In the genomic region with DNA sequence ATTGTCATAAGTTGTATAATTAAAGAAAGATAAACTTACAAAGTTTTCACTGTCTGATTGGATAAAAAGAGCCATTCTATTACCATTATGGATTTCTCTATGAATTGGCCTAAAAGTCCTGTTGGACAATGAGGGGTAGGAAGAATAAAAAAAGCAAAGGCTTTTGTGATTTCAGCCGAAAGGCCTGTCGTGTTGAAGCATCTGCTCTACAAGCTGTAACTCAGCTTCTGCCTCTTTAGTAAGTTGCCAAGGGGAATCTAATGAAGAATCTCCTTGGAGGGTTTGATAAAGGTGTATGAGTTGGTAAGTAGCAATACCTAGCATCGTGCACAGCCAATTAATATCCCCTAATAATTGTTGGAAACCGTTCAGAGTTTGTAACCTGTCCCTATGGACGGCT, we compare ENCODE assay signal across 37 cellular contexts. TPM values are rescaled to one million over a fixed set of nuclear protein-coding genes. Genes with fewer than 3 reads are reported as not detected.
"Had no signal": no experiment of that assay in that cellular context is flagged by ENCODE, and none has a peak within 500 bp of the region (broad histone marks: within the 10 kb centered on the region; RNA-seq: fewer than 3 reads in every experiment).

No MANE protein-coding gene starts in this region.

- H3K4me3 ChIP-seq: adrenal gland, ascending aorta, body of pancreas, breast epithelium, cardiac muscle cell had no signal

- DNase-seq: activated effector memory CD4-positive, alpha-beta T cell treated with anti-CD3 and anti-CD28 coated beads, Interleukin-2, amount 50 U/mL, for 16 hours; activated effector memory CD4-positive, alpha-beta T cell treated with Interleukin-2 at 50 U/mL for 16 hours; activated gamma-delta T cell; activated gamma-delta T cell treated with Interleukin-2 at 50 U/mL for 16 hours; activated naive CD4-positive, alpha-beta T cell; activated naive CD4-positive, alpha-beta T cell treated with anti-CD3 and anti-CD28 coated beads for 36 hours; activated naive CD4-positive, alpha-beta T cell treated with anti-CD3 and anti-CD28 coated beads, Interleukin-2, amount 10 ng/mL, durations not matched to agents 7 days and 5 days; activated naive CD4-positive, alpha-beta T cell treated with anti-CD3 and anti-CD28 coated beads, Interleukin-2, amount 50 U/mL, for 16 hours; activated naive CD4-positive, alpha-beta T cell treated with Interleukin-2 at 50 U/mL for 16 hours; activated naive CD8-positive, alpha-beta T cell treated with anti-CD3 and anti-CD28 coated beads for 36 hours; activated naive CD8-positive, alpha-beta T cell treated with anti-CD3 and anti-CD28 coated beads, Interleukin-2, amount 10 ng/mL, durations not matched to agents 7 days and 5 days; activated naive CD8-positive, alpha-beta T cell treated with anti-CD3 and anti-CD28 coated beads, Interleukin-2, amount 50 U/mL, for 24 hours; activated T-cell treated with anti-CD3 and anti-CD28 coated beads, Interleukin-2, amount 50 U/mL, for 1 hour; activated T-cell treated with anti-CD3 and anti-CD28 coated beads, Interleukin-2, amount 50 U/mL, for 24 hours; activated T-cell treated with anti-CD3 and anti-CD28 coated beads, Interleukin-2, amount 50 U/mL, for 4 hours; activated T-cell treated with anti-CD3 and anti-CD28 coated beads, Interleukin-2, amount 50 U/mL, for 48 hours; activated T-cell treated with anti-CD3 and anti-CD28 coated beads, Interleukin-2, amount 50 U/mL, for 72 hours; adrenal gland; amniotic stem cell; amygdala; anterior cingulate cortex; aorta; body of pancreas; brain microvascular endothelial cell; central memory CD4-positive, alpha-beta T cell; cerebellar nuclear complex had no signal

- H3K36me3 ChIP-seq: adrenal gland had no signal

- H3K4me1 ChIP-seq: breast epithelium had no signal

- H3K27ac ChIP-seq: adrenal gland, ascending aorta, body of pancreas, brain microvascular endothelial cell, breast epithelium, cardiac muscle cell had no signal

- H3K9me3 ChIP-seq: adrenal gland had no signal

- ATAC-seq: activated naive CD4-positive, alpha-beta T cell treated with anti-CD3 and anti-CD28 coated beads, Interleukin-2, amount 50 U/mL, for 72 hours; activated naive CD8-positive, alpha-beta T cell treated with anti-CD3 and anti-CD28 coated beads, Interleukin-2, amount 50 U/mL, for 24 hours; activated T-cell treated with anti-CD3 and anti-CD28 coated beads, Interleukin-2, amount 50 U/mL, for 4 hours; activated T-cell treated with anti-CD3 and anti-CD28 coated beads, Interleukin-2, amount 50 U/mL, for 72 hours; activated T-helper 17 cell treated with anti-CD3 and anti-CD28 coated beads, Interleukin-2, amount 50 U/mL, for 72 hours; body of pancreas had no signal

- H3K27me3 ChIP-seq: adrenal gland, ascending aorta, body of pancreas, brain microvascular endothelial cell, breast epithelium, cardiac muscle cell had no signal

RNA-seq across cellular contexts. Expression of a gene that starts 25.2 kb away (rescaled TPM):
- total RNA-seq: activated naive CD4-positive, alpha-beta T cell treated with anti-CD3 and anti-CD28 coated beads for 36 hours; activated naive CD4-positive, alpha-beta T cell treated with anti-CD3 and anti-CD28 coated beads, Interleukin-2, amount 50 U/mL, for 72 hours; activated naive CD8-positive, alpha-beta T cell treated with anti-CD3 and anti-CD28 coated beads for 36 hours; activated naive CD8-positive, alpha-beta T cell treated with anti-CD3 and anti-CD28 coated beads, Interleukin-2, amount 10 ng/mL, durations not matched to agents 7 days and 5 days; activated T-cell treated with anti-CD3 and anti-CD28 coated beads, Interleukin-2, amount 50 U/mL, for 4 hours; activated T-cell treated with anti-CD3 and anti-CD28 coated beads, Interleukin-2, amount 50 U/mL, for 72 hours; activated T-helper 1 cell treated with anti-CD3 and anti-CD28 coated beads, Interleukin-12 subunit alpha, Interleukin-12 subunit beta, Interleukin-2, Interleukin-4 antibody, amounts not matched to agents 30 ng/mL and 10 ng/mL and 1 ng/mL, durations not matched to agents 14 hours and 24 hours and 36 hours; activated T-helper 2 cell treated with anti-CD3 and anti-CD28 coated beads, Interferon-gamma antibody, Interleukin-2, Interleukin-4, amounts not matched to agents 10 μg/mL and 5 μg/mL and 100 μg/mL, durations not matched to agents 14 hours and 24 hours and 36 hours; adrenal gland; aorta; ascending aorta; astrocyte; body of pancreas; breast epithelium; bronchial epithelial cell; cardiac muscle cell; cardiac septum; chondrocyte had no signal

RNA-seq across cellular contexts. Expression of a gene that starts 56.0 kb away (rescaled TPM):
- total RNA-seq: activated naive CD4-positive, alpha-beta T cell treated with anti-CD3 and anti-CD28 coated beads for 36 hours; activated naive CD4-positive, alpha-beta T cell treated with anti-CD3 and anti-CD28 coated beads, Interleukin-2, amount 50 U/mL, for 72 hours; activated naive CD8-positive, alpha-beta T cell treated with anti-CD3 and anti-CD28 coated beads for 36 hours; activated naive CD8-positive, alpha-beta T cell treated with anti-CD3 and anti-CD28 coated beads, Interleukin-2, amount 10 ng/mL, durations not matched to agents 7 days and 5 days; activated T-cell treated with anti-CD3 and anti-CD28 coated beads, Interleukin-2, amount 50 U/mL, for 4 hours; activated T-cell treated with anti-CD3 and anti-CD28 coated beads, Interleukin-2, amount 50 U/mL, for 72 hours; activated T-helper 1 cell treated with anti-CD3 and anti-CD28 coated beads, Interleukin-12 subunit alpha, Interleukin-12 subunit beta, Interleukin-2, Interleukin-4 antibody, amounts not matched to agents 30 ng/mL and 10 ng/mL and 1 ng/mL, durations not matched to agents 14 hours and 24 hours and 36 hours; activated T-helper 17 cell treated with anti-CD3 and anti-CD28 coated beads, Interleukin-2, amount 50 U/mL, for 72 hours; activated T-helper 2 cell treated with anti-CD3 and anti-CD28 coated beads, Interferon-gamma antibody, Interleukin-2, Interleukin-4, amounts not matched to agents 10 μg/mL and 5 μg/mL and 100 μg/mL, durations not matched to agents 14 hours and 24 hours and 36 hours; adrenal gland; aorta; ascending aorta; astrocyte; body of pancreas; breast epithelium; bronchial epithelial cell; cardiac septum; chondrocyte had no signal
